In the genomic region with DNA sequence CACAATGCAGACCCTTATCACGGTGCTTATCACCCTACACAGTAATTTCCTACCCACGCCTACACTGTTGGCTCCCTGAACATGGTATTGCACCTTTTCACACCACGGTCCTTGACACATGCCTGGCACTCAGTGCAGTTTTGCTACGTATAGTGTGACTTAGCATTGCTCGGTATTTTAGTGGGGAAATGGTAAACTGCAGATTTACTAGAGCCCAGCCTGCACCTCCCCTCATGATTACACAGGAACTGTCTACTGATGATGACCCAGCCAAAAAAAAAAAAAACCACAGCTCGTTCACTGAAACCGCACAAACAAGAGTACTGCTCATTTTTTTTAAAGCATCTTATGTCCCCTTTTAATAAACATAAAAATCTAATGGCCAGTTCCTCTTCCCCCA, we compare ENCODE assay signal across 11 cellular contexts.
DNase-seq lines count a peak whose midpoint lies in the region; ATAC-seq and TF ChIP-seq lines count a peak whose summit lies in the region.
"Had no signal": no experiment of that assay in that cellular context is flagged by ENCODE, and none has a peak within 500 bp of the region (broad histone marks: within the 10 kb centered on the region; RNA-seq: fewer than 3 reads in every experiment).

No MANE protein-coding gene starts in this region.

- H3K4me1 ChIP-seq in DND-41 (ENCODE audit: insufficient read depth, low read length) (peaks cover 30% of the 10 kb centered on the region), KMS-11 (ENCODE audit: low read depth, poor library complexity, severe bottlenecking) (peaks cover 37% of the 10 kb centered on the region)

- H3K4me2 ChIP-seq in DND-41 (ENCODE audit: insufficient read depth, low read length): peak overlapping the region; percentile 85
- peak overlapping the region; percentile 29 for H3K4me2 ChIP-seq in KMS-11

- DNase-seq in DND-41 (no peak), nephron progenitor cell (no peak), retina (no peak), hypothalamus (lab: John Stamatoyannopoulos, UW) (no peak), GM19240 (ENCODE audit: insufficient read length, low spot score) (no peak)
- DNase-seq: amniotic stem cell; DMS153; effector CD8-positive, alpha-beta T cell; psoas muscle had no signal

- ATAC-seq in DND-41 (ENCODE audit: insufficient read depth, low read depth): no peak
- ATAC-seq in activated T-helper 17 cell treated with anti-CD3 and anti-CD28 coated beads, Interleukin-2, amount 50 U/mL, for 72 hours (replicated peaks): peak; percentile 60
- ATAC-seq: psoas muscle had no signal

- H3K27ac ChIP-seq in DND-41 (ENCODE audit: low read length): no peak overlapping the region
- peak overlapping the region; percentile 50; the same call in 1 of the 2 replicates for H3K27ac ChIP-seq in KMS-11
- H3K27ac ChIP-seq: psoas muscle had no signal

- peaks cover 1% of the 10 kb centered on the region for H3K27me3 Mint-ChIP-seq in activated T-helper 17 cell treated with anti-CD3 and anti-CD28 coated beads, Interleukin-2, amount 50 U/mL, for 72 hours
- no peaks in the 10 kb centered on the region for H3K27me3 Mint-ChIP-seq in nephron progenitor cell (ENCODE audit: low read depth, poor library complexity)

- H3K9me3 Mint-ChIP-seq in activated T-helper 17 cell treated with anti-CD3 and anti-CD28 coated beads, Interleukin-2, amount 50 U/mL, for 72 hours: no peaks in the 10 kb centered on the region
- no peaks in the 10 kb centered on the region for H3K9me3 Mint-ChIP-seq in nephron progenitor cell

- H3K36me3 ChIP-seq in DND-41 (ENCODE audit: insufficient read depth, low read length) (peaks cover 61% of the 10 kb centered on the region), KMS-11 (ENCODE audit: insufficient read depth) (peaks cover 13% of the 10 kb centered on the region)

- peak overlapping the region; percentile 98 for H3K27ac Mint-ChIP-seq in activated T-helper 17 cell treated with anti-CD3 and anti-CD28 coated beads, Interleukin-2, amount 50 U/mL, for 72 hours
- H3K27ac Mint-ChIP-seq in nephron progenitor cell: no peak overlapping the region

- no peak overlapping the region for H3K9ac ChIP-seq in DND-41 (ENCODE audit: low read depth, low read length)
- peak overlapping the region; percentile 18; the same call in 1 of the 2 replicates for H3K9ac ChIP-seq in KMS-11

- H4K20me1 ChIP-seq in DND-41 (ENCODE audit: insufficient read depth, low read length) (peaks cover 46% of the 10 kb centered on the region), KMS-11 (ENCODE audit: insufficient read depth) (no peaks in the 10 kb centered on the region)

- peaks cover 65% of the 10 kb centered on the region for H3K36me3 Mint-ChIP-seq in activated T-helper 17 cell treated with anti-CD3 and anti-CD28 coated beads, Interleukin-2, amount 50 U/mL, for 72 hours (ENCODE audit: low read depth)
- peaks cover 39% of the 10 kb centered on the region for H3K36me3 Mint-ChIP-seq in nephron progenitor cell (ENCODE audit: low read depth)

- no peaks in the 10 kb centered on the region for H3K9me3 ChIP-seq in DND-41 (ENCODE audit: insufficient read depth, low read length, severe bottlenecking)
- H3K9me3 ChIP-seq: psoas muscle had no signal

- H3K4me3 ChIP-seq in DND-41 (ENCODE audit: low read depth in 1 of 2, low read length in 2 of 2) (no peak overlapping the region), KMS-11 (IDR thresholded peaks at IDR 0.05; ENCODE audit: insufficient read depth, low read depth, low read length) (no peak overlapping the region)
- H3K4me3 ChIP-seq: psoas muscle had no signal

- H3K27me3 ChIP-seq in DND-41 (ENCODE audit: insufficient read depth, low read length, poor library complexity) (no peaks in the 10 kb centered on the region), KMS-11 (ENCODE audit: insufficient read depth, low read depth) (no peaks in the 10 kb centered on the region)

- peaks cover 44% of the 10 kb centered on the region for H3K79me2 ChIP-seq in DND-41 (ENCODE audit: insufficient read depth, low read length)
- H3K79me2 ChIP-seq in KMS-11 (ENCODE audit: insufficient read depth, low read depth): peaks cover 34% of the 10 kb centered on the region

- no peak overlapping the region for H2AFZ ChIP-seq in DND-41 (ENCODE audit: low read depth, low read length)
- H2AFZ ChIP-seq in KMS-11 (ENCODE audit: low read depth): no peak overlapping the region

- TF ChIP-seq CTCF in DND-41 (IDR thresholded peaks at IDR 0.05; ENCODE audit: borderline replicate concordance, extremely low read depth, low read length, poor library complexity, severe bottlenecking) (no peak), KMS-11 (conservative IDR thresholded peaks at IDR 0.05; ENCODE audit: low read depth, low read length) (no peak), nephron progenitor cell (IDR thresholded peaks at IDR 0.05) (no peak)

- H3K4me1 Mint-ChIP-seq in activated T-helper 17 cell treated with anti-CD3 and anti-CD28 coated beads, Interleukin-2, amount 50 U/mL, for 72 hours: peaks cover 35% of the 10 kb centered on the region
- H3K4me1 Mint-ChIP-seq in nephron progenitor cell: peaks cover 36% of the 10 kb centered on the region

- H3K4me3 Mint-ChIP-seq in activated T-helper 17 cell treated with anti-CD3 and anti-CD28 coated beads, Interleukin-2, amount 50 U/mL, for 72 hours: peak overlapping the region; percentile 99
- peak overlapping the region; percentile 26 for H3K4me3 Mint-ChIP-seq in nephron progenitor cell
